8 cellular contexts compared by ENCODE assay signal in genomic region chr3:24829632-24830229, GRCh38.
DNase-seq lines count a peak whose midpoint lies in the region; ATAC-seq and TF ChIP-seq lines count a peak whose summit lies in the region.

No MANE protein-coding gene starts in this region.

- peaks cover 38 to 58% of the 10 kb centered on the region in 2 donors for H3K27me3 Mint-ChIP-seq in natural killer cell (ENCODE audit: low read depth in 2 of 2)

- DNase-seq in AG10803 (ENCODE audit: low read depth) (no peak), natural killer cell (no peak)
- DNase-seq in activated CD4-positive, alpha-beta T cell treated with anti-CD3 and anti-CD28 coated beads, Interleukin-2, amount 50 U/mL, for 1 hour: no peak

- H3K27ac ChIP-seq in esophagus (ENCODE audit: low read depth in 2 of 2, low read length in 1 of 2): no peak overlapping the region

- peak overlapping the region; percentile 55 for H3K4me3 Mint-ChIP-seq in natural killer cell

- intact Hi-C loops in natural killer cell (cut with micrococcal nuclease): no loop called here

- H3K27ac Mint-ChIP-seq in natural killer cell: no peak overlapping the region

- no peaks in the 10 kb centered on the region for H3K36me3 ChIP-seq in esophagus (ENCODE audit: control insufficient read depth in 2 of 2, insufficient read depth in 2 of 2, low read length in 1 of 2)

- TF ChIP-seq CTCF in AG10803 (conservative IDR thresholded peaks at IDR 0.05; ENCODE audit: low read length): no peak
- TF ChIP-seq CTCF in natural killer cell (IDR thresholded peaks at IDR 0.05): no peak

- no peak for TF ChIP-seq EP300 in Ishikawa (IDR thresholded peaks at IDR 0.05; ENCODE audit: borderline replicate concordance)

- H3K9me3 Mint-ChIP-seq in natural killer cell: peaks cover 2 to 4% of the 10 kb centered on the region in 2 donors

- H3K27me3 ChIP-seq in esophagus (ENCODE audit: control insufficient read depth in 1 of 2, insufficient read depth in 2 of 2, low read length in 2 of 2): no peaks in the 10 kb centered on the region

- H3K4me3 ChIP-seq in AG10803 (ENCODE audit: low read length) (peak overlapping the region; percentile 4; the same call in 1 of the 2 replicates), esophagus (ENCODE audit: low read depth in 1 of 2, low read length in 2 of 2) (peak overlapping the region; percentile 46 to 52)

- H3K36me3 Mint-ChIP-seq in natural killer cell: no peaks in the 10 kb centered on the region

- H3K4me1 Mint-ChIP-seq in natural killer cell: peaks cover 5 to 10% of the 10 kb centered on the region in 2 donors

- no peaks in the 10 kb centered on the region for H3K9me3 ChIP-seq in esophagus (ENCODE audit: control insufficient read depth in 2 of 2, insufficient read depth in 1 of 2, low read depth in 1 of 2, low read length in 1 of 2)

- TF ChIP-seq RAD21 in Ishikawa (IDR thresholded peaks at IDR 0.05; ENCODE audit: low read depth): no peak

- WGBS in esophagus, 2 donors: 1 to 3% methylated on average over 34 to 35 of the region's 35 CpGs

- ATAC-seq in natural killer cell (no peak), GM19467 (IDR thresholded peaks at IDR 0.05; ENCODE audit: unreplicated experiment) (no peak), HG03039 (IDR thresholded peaks at IDR 0.05; ENCODE audit: unreplicated experiment) (no peak), HG02798 (IDR thresholded peaks at IDR 0.05; ENCODE audit: poor library complexity, unreplicated experiment) (no peak)

- H3K4me1 ChIP-seq in esophagus (ENCODE audit: control insufficient read depth in 2 of 2, insufficient read depth in 2 of 2, low read length in 1 of 2): peaks cover 0 to 7% of the 10 kb centered on the region in 2 donors

TF ChIP-seq in Ishikawa, 13 proteins besides CTCF, POLR2A, EP300 and RAD21:
- TF ChIP-seq MAX (IDR thresholded peaks at IDR 0.05): peak; percentile 62
- 0 out of 2 replicates have a peak, but pooled peaks have one; percentile 19 for TF ChIP-seq ZBTB7A (IDR thresholded peaks at IDR 0.05; ENCODE audit: low read depth)
- TF ChIP-seq NFIC (IDR thresholded peaks at IDR 0.05): no peak
- TF ChIP-seq REST (IDR thresholded peaks at IDR 0.05; ENCODE audit: low read depth): no peak
- no peak for TF ChIP-seq YY1 (IDR thresholded peaks at IDR 0.05; ENCODE audit: low read depth)
- TF ChIP-seq USF1 (IDR thresholded peaks at IDR 0.05): no peak
- TF ChIP-seq CEBPB (IDR thresholded peaks at IDR 0.05): no peak
- TF ChIP-seq TEAD4 (IDR thresholded peaks at IDR 0.05): no peak
- TF ChIP-seq TAF1 (IDR thresholded peaks at IDR 0.05; ENCODE audit: low read depth): no peak
- TF ChIP-seq CREB1 (IDR thresholded peaks at IDR 0.05; ENCODE audit: low read depth): no peak
- TF ChIP-seq FOXM1 (IDR thresholded peaks at IDR 0.05; ENCODE audit: borderline replicate concordance, low read depth): no peak
- no peak for TF ChIP-seq EGR1 (IDR thresholded peaks at IDR 0.05)
- TF ChIP-seq TCF12 (IDR thresholded peaks at IDR 0.05; ENCODE audit: low read depth): no peak
TF ChIP-seq in Ishikawa: peak in this region for 2.
